ENCODE assay signal across 8 cellular contexts in the genomic region with DNA sequence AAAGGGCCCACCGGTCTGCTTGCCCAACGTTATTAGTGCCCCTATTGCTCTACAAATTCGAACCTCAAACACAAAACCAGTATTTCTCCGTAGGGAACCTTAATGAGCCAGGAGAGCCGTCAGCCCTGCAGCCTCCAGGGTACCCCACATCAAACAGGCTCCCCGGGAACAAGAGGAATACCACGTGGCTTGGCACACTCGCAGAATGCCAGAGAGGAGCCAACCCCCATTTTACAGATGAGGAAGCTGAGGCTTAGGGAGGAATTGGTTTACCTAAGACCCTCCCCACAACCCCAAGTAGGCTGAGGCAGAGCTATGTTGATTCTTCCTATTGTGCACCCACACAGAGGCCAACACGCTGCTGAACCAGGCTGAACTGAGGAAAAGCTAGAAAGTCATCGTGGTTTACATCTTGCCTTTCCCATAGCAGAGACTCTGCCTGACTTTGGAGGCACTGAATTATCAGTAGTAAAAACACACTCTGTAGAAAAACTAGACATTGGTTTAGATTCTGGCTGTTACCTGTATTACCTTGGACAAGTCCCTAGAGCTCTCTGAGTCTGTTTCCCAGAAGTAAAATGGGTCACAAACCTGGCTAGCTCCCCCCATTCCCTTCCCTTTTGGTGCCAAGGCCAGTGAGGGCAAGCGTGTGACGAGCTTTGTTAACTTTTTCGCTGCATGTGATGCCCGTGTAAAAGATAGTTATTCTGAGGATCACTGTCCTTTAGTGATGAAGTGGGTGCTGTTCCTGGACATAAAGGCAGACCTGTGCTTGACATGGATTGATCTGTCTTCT. TPM values are rescaled to one million over a fixed set of nuclear protein-coding genes. Genes with fewer than 3 reads are reported as not detected.
A peak's percentile ranks its signal among the peaks of the same experiment; 100 is the strongest.
DNase-seq lines count a peak whose midpoint lies in the region; ATAC-seq and TF ChIP-seq lines count a peak whose summit lies in the region.

No MANE protein-coding gene starts in this region.

- no peak for TF ChIP-seq CTCF in DOHH2 (IDR thresholded peaks at IDR 0.05; ENCODE audit: low read depth, low read length, poor library complexity, severe bottlenecking)
- TF ChIP-seq CTCF in neural crest cell (conservative IDR thresholded peaks at IDR 0.05) = no peak
- no peak for TF ChIP-seq CTCF in GM13977 (IDR thresholded peaks at IDR 0.05; ENCODE audit: extremely low read depth, insufficient read depth, missing control alignments)

- no peak for DNase-seq in NT2/D1 (ENCODE audit: low read depth, low spot score)
- DNase-seq in neural crest cell (ENCODE audit: low read depth, low spot score) = no peak
- no peak for DNase-seq in dermis blood vessel endothelial cell
- DNase-seq in GM13977 (ENCODE audit: low spot score) = no peak
- DNase-seq in hippocampal formation (lab: John Stamatoyannopoulos, UW) = no peak

- no peaks in the 10 kb centered on the region for H3K27me3 ChIP-seq in DOHH2 (ENCODE audit: control insufficient read depth, low read length)
- no peaks in the 10 kb centered on the region for H3K27me3 ChIP-seq in NT2/D1 (ENCODE audit: insufficient read depth, insufficient read length)
- H3K27me3 ChIP-seq in duodenal mucosa (ENCODE audit: control insufficient read depth in 1 of 2, insufficient read depth in 2 of 2, low read length in 2 of 2) = no peaks in the 10 kb centered on the region

- H3K27ac ChIP-seq in DOHH2 (ENCODE audit: low read depth, low read length) = peak overlapping the region; percentile 74
- peak overlapping the region; percentile 83 for H3K27ac ChIP-seq in duodenal mucosa (ENCODE audit: low read depth, low read length)

- H3K9ac ChIP-seq in NT2/D1 (ENCODE audit: insufficient read length, low read depth) = peak overlapping the region; percentile 88
- H3K9ac ChIP-seq in duodenal mucosa (ENCODE audit: low read depth in 1 of 2, low read length in 2 of 2) = peak overlapping the region; percentile 96 to 99

- H3K36me3 ChIP-seq in DOHH2 (ENCODE audit: control insufficient read depth, low read length) (peaks cover 42% of the 10 kb centered on the region), NT2/D1 (ENCODE audit: insufficient read depth, insufficient read length, low read length) (peaks cover 33% of the 10 kb centered on the region), duodenal mucosa (ENCODE audit: control insufficient read depth in 1 of 2, insufficient read depth in 2 of 2, low read length in 2 of 2) (peaks cover 23 to 35% of the 10 kb centered on the region in 2 donors)

- H3F3A ChIP-seq in DOHH2 (ENCODE audit: control insufficient read depth, insufficient read depth) = 0 out of 2 replicates have a peak, but pooled peaks cover 4% of the 10 kb centered on the region

- peak overlapping the region; percentile 95 for H3K4me3 Mint-ChIP-seq in neural crest cell

- no peaks in the 10 kb centered on the region for H3K9me2 ChIP-seq in DOHH2 (replicated peaks; ENCODE audit: control insufficient read depth, low read length)

- peak overlapping the region; percentile 91 for H3K4me2 ChIP-seq in DOHH2 (ENCODE audit: low read length)

- H3K27ac Mint-ChIP-seq in neural crest cell (ENCODE audit: unreplicated experiment) = peak overlapping the region; percentile 97

- H3K9me3 ChIP-seq in DOHH2 (ENCODE audit: control insufficient read depth, insufficient read depth, low read length) (no peaks in the 10 kb centered on the region), NT2/D1 (ENCODE audit: insufficient read depth, low read length) (no peaks in the 10 kb centered on the region), duodenal mucosa (ENCODE audit: control insufficient read depth in 1 of 2, low read length in 2 of 2) (no peaks in the 10 kb centered on the region)

- peak overlapping the region; percentile 78 for H3K4me3 ChIP-seq in DOHH2 (ENCODE audit: low read length)
- H3K4me3 ChIP-seq in NT2/D1 (ENCODE audit: insufficient read length, low read depth) = peak overlapping the region; percentile 80
- peak overlapping the region; percentile 95 to 97 for H3K4me3 ChIP-seq in duodenal mucosa (ENCODE audit: low read depth in 1 of 2, low read length in 2 of 2)

- no peaks in the 10 kb centered on the region for H3K9me3 Mint-ChIP-seq in neural crest cell

- no peak for ATAC-seq in GM21786 (IDR thresholded peaks at IDR 0.05; ENCODE audit: unreplicated experiment)

- peaks cover 15% of the 10 kb centered on the region for H4K20me1 ChIP-seq in DOHH2 (ENCODE audit: control insufficient read depth, insufficient read depth, low read depth, low read length)

- H3K4me1 Mint-ChIP-seq in neural crest cell = peaks cover 45% of the 10 kb centered on the region

- peaks cover 5% of the 10 kb centered on the region for H3K36me3 Mint-ChIP-seq in neural crest cell (ENCODE audit: low read depth)

- H3K27me3 Mint-ChIP-seq in neural crest cell (ENCODE audit: low read depth) = no peaks in the 10 kb centered on the region

- in situ Hi-C loops in GM13977 (cut with MboI; ENCODE audit: low pct_unique_long_range_greater_than_20kb, low sequenced_read_pairs, unreplicated experiment) = loop anchor here (10.0 kb wide), 1 partner anchor 51 kb away; no protein-coding TSS in a partner anchor

- H3K79me2 ChIP-seq in DOHH2 (ENCODE audit: control insufficient read depth, low read length) = peaks cover 51% of the 10 kb centered on the region

- H3K4me1 ChIP-seq in DOHH2 (ENCODE audit: control insufficient read depth, low read length) (peaks cover 48% of the 10 kb centered on the region), NT2/D1 (ENCODE audit: insufficient read depth, insufficient read length) (peaks cover 24% of the 10 kb centered on the region), duodenal mucosa (ENCODE audit: control insufficient read depth in 1 of 2, insufficient read depth in 2 of 2, low read length in 2 of 2) (peaks cover 41 to 49% of the 10 kb centered on the region in 2 donors)

RNA-seq across cellular contexts. Expression of gene TKFC, which starts 0.8 kb away (rescaled TPM):
- 46.9 and 53.9 TPM in 2 replicates for total RNA-seq in neural crest cell
- 27.2 and 33.9 TPM in 2 replicates for total RNA-seq in dermis blood vessel endothelial cell

RNA-seq across cellular contexts. Expression of gene DDB1, which starts 0.9 kb away (rescaled TPM):
- 315 and 329 TPM in 2 replicates for total RNA-seq in neural crest cell
- 328 and 389 TPM in 2 replicates for total RNA-seq in dermis blood vessel endothelial cell

RNA-seq across cellular contexts. Expression of gene CYB561A3, which starts 27.8 kb away (rescaled TPM):
- total RNA-seq in neural crest cell = 28.1 and 28.9 TPM in 2 replicates
- 58.4 and 75.4 TPM in 2 replicates for total RNA-seq in dermis blood vessel endothelial cell

RNA-seq across cellular contexts. Expression of gene TMEM138, which starts 28.3 kb away (rescaled TPM):
- 47.8 and 52.6 TPM in 2 replicates for total RNA-seq in neural crest cell
- total RNA-seq in dermis blood vessel endothelial cell = 12.6 and 12.8 TPM in 2 replicates

RNA-seq across cellular contexts. Expression of gene VWCE, which starts 38.7 kb away (rescaled TPM):
- 42.0 and 42.1 TPM in 2 replicates for total RNA-seq in neural crest cell
- 6.8 and 8.8 TPM in 2 replicates for total RNA-seq in dermis blood vessel endothelial cell
